9 cellular contexts compared by ENCODE assay signal in the genomic region with DNA sequence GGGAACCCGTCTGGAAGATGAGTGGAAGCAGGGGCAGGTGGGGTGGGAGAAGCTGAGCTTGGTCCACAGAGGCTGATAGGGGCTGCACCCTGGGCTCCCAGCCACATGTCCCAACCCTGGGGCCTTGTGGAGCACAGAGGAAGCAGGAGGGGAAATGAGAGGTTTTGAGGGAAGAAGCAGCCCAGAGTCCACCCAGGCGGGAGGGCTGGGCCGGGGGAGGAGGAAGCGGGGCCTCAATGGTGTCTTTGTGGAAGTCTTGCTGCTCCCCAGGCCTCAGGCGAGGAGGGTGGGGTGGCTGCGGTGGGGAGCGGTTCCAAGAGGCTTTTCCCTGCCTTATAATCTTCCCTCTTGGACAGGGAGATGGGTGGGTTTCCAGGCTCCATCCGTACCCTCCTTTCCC. TPM values are rescaled to one million over a fixed set of nuclear protein-coding genes. Genes with fewer than 3 reads are reported as not detected.
A peak's percentile ranks its signal among the peaks of the same experiment; 100 is the strongest.
DNase-seq lines count a peak whose midpoint lies in the region; ATAC-seq and TF ChIP-seq lines count a peak whose summit lies in the region.
"Not testable (repeated sequence)": the region's sequence is repeated elsewhere in the genome, so short reads cannot be mapped to it uniquely, and the experiment has no call there.
"Had no signal": no experiment of that assay in that cellular context is flagged by ENCODE, and none has a peak within 500 bp of the region (broad histone marks: within the 10 kb centered on the region; RNA-seq: fewer than 3 reads in every experiment).

No MANE protein-coding gene starts in this region.

- intact Hi-C loops in left lung (cut with DNase I) = not testable (repeated sequence)

- H3K4me3 ChIP-seq in left lung; stomach smooth muscle (ENCODE audit: low read length in 2 of 2): not testable (repeated sequence)

- peaks cover 52% of the 10 kb centered on the region for H3K4me1 Mint-ChIP-seq in brain
- H3K4me1 Mint-ChIP-seq in osteocyte (ENCODE audit: unreplicated experiment) = peaks cover 79% of the 10 kb centered on the region

- peak overlapping the region in 1 of 2 donors; percentile 20 for H3K9ac ChIP-seq in stomach smooth muscle (ENCODE audit: low read length in 2 of 2)

- TF ChIP-seq CTCF in brain (conservative IDR thresholded peaks at IDR 0.05); left lung (IDR thresholded peaks at IDR 0.05); osteocyte (IDR thresholded peaks at IDR 0.05): not testable (repeated sequence)

- peak; percentile 14 for ATAC-seq in left lung

- H3K36me3 Mint-ChIP-seq in brain; osteocyte (ENCODE audit: unreplicated experiment): not testable (repeated sequence)

- H3K27ac Mint-ChIP-seq in brain (peak overlapping the region in 3 of 5 experiments; percentile 18 to 67 (median 53)), osteocyte (ENCODE audit: unreplicated experiment) (peak overlapping the region; percentile 35)

- peaks cover 0 to 14% of the 10 kb centered on the region in 2 donors for H3K27me3 ChIP-seq in left lung
- H3K27me3 ChIP-seq in stomach smooth muscle (ENCODE audit: control insufficient read depth in 1 of 2, insufficient read depth in 2 of 2, low read length in 2 of 2) = not testable (repeated sequence)

- H3K9me3 ChIP-seq in left lung; stomach smooth muscle (ENCODE audit: control insufficient read depth in 2 of 2, low read length in 2 of 2): not testable (repeated sequence)

- H3K27ac ChIP-seq in left lung = not testable (repeated sequence)
- H3K27ac ChIP-seq in stomach smooth muscle (ENCODE audit: low read length) = peak overlapping the region; percentile 99

- peaks cover 8 to 43% of the 10 kb centered on the region in 2 donors for H3K4me1 ChIP-seq in left lung
- H3K4me1 ChIP-seq in stomach smooth muscle (ENCODE audit: control insufficient read depth, insufficient read depth, low read length) = peaks cover 82% of the 10 kb centered on the region

- H3K36me3 ChIP-seq in left lung; stomach smooth muscle (ENCODE audit: control insufficient read depth in 2 of 2, insufficient read depth in 2 of 2, low read length in 2 of 2): not testable (repeated sequence)

- H3K27me3 Mint-ChIP-seq in brain; osteocyte (ENCODE audit: unreplicated experiment): not testable (repeated sequence)

- peak; percentile 1 for DNase-seq in HT-29 (ENCODE audit: low spot score)
- peak; percentile 69 for DNase-seq in RPMI7951 (ENCODE audit: low read depth)
- DNase-seq in foreskin melanocyte = peak; percentile 86
- DNase-seq in left lung; osteocyte (ENCODE audit: extremely low spot score, unreplicated experiment): not testable (repeated sequence)

- H3K9me3 Mint-ChIP-seq in brain; osteocyte (ENCODE audit: unreplicated experiment): not testable (repeated sequence)

- H3K4me3 Mint-ChIP-seq in brain; osteocyte (ENCODE audit: unreplicated experiment): not testable (repeated sequence)

RNA-seq across cellular contexts. Expression of gene CSPG4, which starts 13.1 kb away (rescaled TPM):
- 8.9 and 10.7 TPM in 2 replicates for total RNA-seq in HT-29 (2014; rRNA removed; shearing (Covaris generic))
- 31.4 and 52.5 TPM in 2 replicates for total RNA-seq in RPMI7951 (2014; rRNA removed; shearing (Covaris generic))
- polyA plus RNA-seq in brain (ENCODE audit: insufficient read depth, low read depth, low replicate concordance) = 11.3 TPM
- total RNA-seq in left lung (10 to 100 TPM; 22.5 to 24.7 TPM), osteocyte (43.3 and 48.1 TPM in 2 replicates)
- total RNA-seq: CD8-positive, alpha-beta memory T cell; OCI-LY7 had no signal
- polyA plus RNA-seq: CD8-positive, alpha-beta memory T cell had no signal

RNA-seq across cellular contexts. Expression of gene SNX33, which starts 51.8 kb away (rescaled TPM):
- 25.6 and 27.3 TPM in 2 replicates for total RNA-seq in HT-29 (2014; rRNA removed; shearing (Covaris generic))
- total RNA-seq in RPMI7951 (2014; rRNA removed; shearing (Covaris generic)) = 7.1 and 8.1 TPM in 2 replicates
- polyA plus RNA-seq in brain (ENCODE audit: insufficient read depth, low read depth, low replicate concordance) = 4.3 TPM
- 10 to 100 TPM; 21.4 to 34.7 TPM for total RNA-seq in left lung
- total RNA-seq in osteocyte = 36.3 and 36.7 TPM in 2 replicates

RNA-seq across cellular contexts. Expression of gene IMP3, which starts 59.5 kb away (rescaled TPM):
- total RNA-seq in HT-29 (2014; rRNA removed; shearing (Covaris generic)) = 186 and 250 TPM in 2 replicates
- 127 and 153 TPM in 2 replicates for total RNA-seq in RPMI7951 (2014; rRNA removed; shearing (Covaris generic))
- polyA plus RNA-seq in brain (ENCODE audit: insufficient read depth, low read depth, low replicate concordance) = 48.7 TPM
- total RNA-seq in left lung = 10 to 100 TPM; 52.8 to 69.9 TPM
- total RNA-seq in osteocyte = 31.9 and 36.5 TPM in 2 replicates
